10 cellular contexts compared by ENCODE assay signal in genomic region chr18:13435596-13436333, GRCh38.
DNase-seq lines count a peak whose midpoint lies in the region; ATAC-seq, FAIRE-seq and TF ChIP-seq lines count a peak whose summit lies in the region.
"Had no signal": no experiment of that assay in that cellular context is flagged by ENCODE, and none has a peak within 500 bp of the region (broad histone marks: within the 10 kb centered on the region; RNA-seq: fewer than 3 reads in every experiment).

No MANE protein-coding gene starts in this region.

- intact Hi-C loops in aorta (cut with DNase I), result loop anchor here (5.0 to 10.0 kb wide), 4 partner anchors 67 to 218 kb away; partner anchors contain the start of gene LDLRAD4 (in 1 of the 2)
- intact Hi-C loops in kidney (cut with DNase I), result no loop called here

- H3K27ac ChIP-seq in right atrium auricular region (peak overlapping the region; percentile 65 to 73), aorta (ENCODE audit: low read depth in 1 of 2, low read length in 2 of 2) (peak overlapping the region; percentile 8 to 97), kidney (ENCODE audit: low read depth in 2 of 2, low read length in 2 of 2) (no peak overlapping the region)

- H3K27me3 Mint-ChIP-seq in activated T-cell treated with anti-CD3 and anti-CD28 coated beads, Interleukin-2, amount 50 U/mL, for 72 hours (ENCODE audit: low read depth), result no peaks in the 10 kb centered on the region
- peaks cover 2% of the 10 kb centered on the region for H3K27me3 Mint-ChIP-seq in endothelial cell (ENCODE audit: unreplicated experiment)

- no peaks in the 10 kb centered on the region for H3K9me3 ChIP-seq in right atrium auricular region
- H3K9me3 ChIP-seq in aorta (ENCODE audit: control insufficient read depth, low read length), result no peaks in the 10 kb centered on the region
- no peaks in the 10 kb centered on the region for H3K9me3 ChIP-seq in kidney (ENCODE audit: control insufficient read depth in 1 of 2, low read length in 2 of 2)

- H3K4me1 ChIP-seq in right atrium auricular region (peaks cover 0 to 23% of the 10 kb centered on the region in 2 donors), aorta (ENCODE audit: control insufficient read depth in 1 of 2, insufficient read depth in 2 of 2, low read length in 2 of 2) (peaks cover 3 to 8% of the 10 kb centered on the region in 2 donors), kidney (ENCODE audit: control insufficient read depth in 1 of 2, insufficient read depth in 1 of 2, low read depth in 1 of 2, low read length in 2 of 2) (no peaks in the 10 kb centered on the region)

- no peak for FAIRE-seq in kidney (lab: Jason Lieb, UNC)

- no peaks in the 10 kb centered on the region for H3K9me3 Mint-ChIP-seq in activated T-cell treated with anti-CD3 and anti-CD28 coated beads, Interleukin-2, amount 50 U/mL, for 72 hours
- no peaks in the 10 kb centered on the region for H3K9me3 Mint-ChIP-seq in endothelial cell (ENCODE audit: unreplicated experiment)

- 19 to 26% methylated on average over 7 of the region's 7 CpGs for WGBS in aorta, 2 donors

- H3K4me1 Mint-ChIP-seq in activated T-cell treated with anti-CD3 and anti-CD28 coated beads, Interleukin-2, amount 50 U/mL, for 72 hours (ENCODE audit: low read depth), result peaks cover 61% of the 10 kb centered on the region
- H3K4me1 Mint-ChIP-seq in endothelial cell (ENCODE audit: unreplicated experiment), result peaks cover 7% of the 10 kb centered on the region

- H3K4me3 Mint-ChIP-seq in activated T-cell treated with anti-CD3 and anti-CD28 coated beads, Interleukin-2, amount 50 U/mL, for 72 hours, result peak overlapping the region; percentile 29 to 89
- H3K4me3 Mint-ChIP-seq in endothelial cell (ENCODE audit: unreplicated experiment), result no peak overlapping the region

- no peak for TF ChIP-seq CTCF in right atrium auricular region (IDR thresholded peaks at IDR 0.05)
- no peak for TF ChIP-seq CTCF in endothelial cell (IDR thresholded peaks at IDR 0.05; ENCODE audit: unreplicated experiment)
- TF ChIP-seq CTCF in kidney (IDR thresholded peaks at IDR 0.05; ENCODE audit: borderline replicate concordance, extremely low read depth, insufficient read depth), result no peak

- ATAC-seq in activated T-cell treated with anti-CD3 and anti-CD28 coated beads, Interleukin-2, amount 50 U/mL, for 72 hours (replicated peaks in 1 of 2), result no peak
- ATAC-seq in aorta (ENCODE audit: low FRiP score) (peak; percentile 82), HG02610 (IDR thresholded peaks at IDR 0.05; ENCODE audit: unreplicated experiment) (no peak)

- peak; percentile 43 for DNase-seq in stimulated activated CD4-positive, alpha-beta T cell treated with anti-CD3 and anti-CD28 coated beads, Interleukin-15, amount 100 ng/mL, for 24 hours
- DNase-seq in stimulated activated CD4-positive, alpha-beta T cell treated with anti-CD3 and anti-CD28 coated beads, Interleukin-2, amount 100 ng/mL, for 24 hours, result no peak
- no peak for DNase-seq in activated T-cell treated with anti-CD3 and anti-CD28 coated beads, Interleukin-2, amount 50 U/mL, for 72 hours
- DNase-seq in right atrium auricular region (ENCODE audit: low spot score), result no peak
- DNase-seq in aorta, result peak; percentile 75 to 87
- no peak for DNase-seq in endothelial cell (ENCODE audit: low spot score)
- DNase-seq in kidney, result no peak
- DNase-seq: NCI-H1436 had no signal

- no peak overlapping the region for H3K4me3 ChIP-seq in right atrium auricular region
- no peak overlapping the region for H3K4me3 ChIP-seq in aorta (ENCODE audit: low read length in 2 of 2)
- H3K4me3 ChIP-seq in kidney (ENCODE audit: low read length in 2 of 2), result no peak overlapping the region

- H3K36me3 ChIP-seq in right atrium auricular region (no peaks in the 10 kb centered on the region), aorta (ENCODE audit: control insufficient read depth in 1 of 2, insufficient read depth in 2 of 2, low read length in 1 of 2) (no peaks in the 10 kb centered on the region), kidney (ENCODE audit: control insufficient read depth in 1 of 2, insufficient read depth in 2 of 2, low read length in 2 of 2) (no peaks in the 10 kb centered on the region)

- no peaks in the 10 kb centered on the region for H3K27me3 ChIP-seq in right atrium auricular region
- no peaks in the 10 kb centered on the region for H3K27me3 ChIP-seq in aorta (ENCODE audit: control insufficient read depth in 1 of 2, insufficient read depth in 2 of 2, low read length in 1 of 2)

- peak overlapping the region; percentile 82 for H3K27ac Mint-ChIP-seq in activated T-cell treated with anti-CD3 and anti-CD28 coated beads, Interleukin-2, amount 50 U/mL, for 72 hours
- H3K27ac Mint-ChIP-seq in endothelial cell (ENCODE audit: unreplicated experiment), result no peak overlapping the region
- H3K27ac Mint-ChIP-seq: progenitor cell of endocrine pancreas had no signal

- H3K9ac ChIP-seq in kidney (ENCODE audit: low read length in 2 of 2), result no peak overlapping the region

- no peaks in the 10 kb centered on the region for H3K36me3 Mint-ChIP-seq in activated T-cell treated with anti-CD3 and anti-CD28 coated beads, Interleukin-2, amount 50 U/mL, for 72 hours (ENCODE audit: insufficient read depth in 2 of 2)
- H3K36me3 Mint-ChIP-seq in endothelial cell (ENCODE audit: low read depth, unreplicated experiment), result peaks cover 5% of the 10 kb centered on the region

Comparison
In these comparisons a context has a peak if more than half of its experiments do, and no peak if none do; other contexts are left out.
1. DNase-seq: peak in stimulated activated CD4-positive, alpha-beta T cell treated with anti-CD3 and anti-CD28 coated beads, Interleukin-15, amount 100 ng/mL, for 24 hours (single experiment) and aorta (2 of 2); none in stimulated activated CD4-positive, alpha-beta T cell treated with anti-CD3 and anti-CD28 coated beads, Interleukin-2, amount 100 ng/mL, for 24 hours (0 of 2), activated T-cell treated with anti-CD3 and anti-CD28 coated beads, Interleukin-2, amount 50 U/mL, for 72 hours (0 of 2), right atrium auricular region (single experiment), endothelial cell (single experiment) and kidney (single experiment).
2. H3K27ac ChIP-seq: peak in right atrium auricular region (2 of 2) and aorta (2 of 2); none in kidney (0 of 2).